ENCODE assay signal across 8 cellular contexts in the genomic region with DNA sequence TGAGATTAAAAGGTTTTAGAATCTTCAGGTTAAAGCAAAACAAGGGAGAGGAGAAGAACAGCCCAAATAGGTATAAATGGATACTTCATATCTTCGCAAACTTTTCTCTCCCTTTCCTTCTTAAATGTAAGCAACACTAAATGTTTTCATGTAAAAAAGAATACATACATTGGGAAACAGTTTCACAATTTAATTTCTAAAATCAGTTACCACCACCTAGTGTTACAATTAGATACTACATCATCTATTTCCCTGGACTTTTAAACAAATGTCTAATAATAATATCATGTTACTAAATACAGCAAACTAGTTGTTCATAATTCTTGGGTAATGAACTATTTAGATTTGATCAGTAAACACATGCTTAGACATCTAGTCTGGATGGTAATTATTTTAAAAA. TPM values are rescaled to one million over a fixed set of nuclear protein-coding genes. Genes with fewer than 3 reads are reported as not detected.
DNase-seq lines count a peak whose midpoint lies in the region; ATAC-seq, FAIRE-seq and TF ChIP-seq lines count a peak whose summit lies in the region.

No MANE protein-coding gene starts in this region.

- no peak overlapping the region for H3K4me3 ChIP-seq in Caco-2 (ENCODE audit: low read depth, low read length)
- no peak overlapping the region for H3K4me3 ChIP-seq in bronchial epithelial cell (ENCODE audit: low read depth, low read length)

- H3K4me1 ChIP-seq in Caco-2 = no peaks in the 10 kb centered on the region

- H3K27me3 ChIP-seq in Caco-2 (replicated peaks; ENCODE audit: control insufficient read depth, insufficient read depth, low read length) (no peaks in the 10 kb centered on the region), bronchial epithelial cell (ENCODE audit: control insufficient read depth, insufficient read depth, low read length) (no peaks in the 10 kb centered on the region)

- H3K27me3 Mint-ChIP-seq in Caco-2 (ENCODE audit: insufficient read depth, unreplicated experiment) (no peaks in the 10 kb centered on the region), nephron (ENCODE audit: low read depth) (no peaks in the 10 kb centered on the region)

- TF ChIP-seq CTCF in Caco-2 (IDR thresholded peaks at IDR 0.05; ENCODE audit: insufficient read depth in 1 of 2, low read depth in 1 of 2, low read length in 1 of 2, severe bottlenecking in 1 of 2, unreplicated experiment in 1 of 2) = peak; percentile 31 to 58
- no peak for TF ChIP-seq CTCF in bronchial epithelial cell (IDR thresholded peaks at IDR 0.05; ENCODE audit: insufficient read depth, low read length, severe bottlenecking)
- peak; percentile 36 to 67 (median 49) for TF ChIP-seq CTCF in nephron (IDR thresholded peaks at IDR 0.05; ENCODE audit: unreplicated experiment in 3 of 3)

- DNase-seq in Caco-2 = no peak
- DNase-seq in HT-29 (ENCODE audit: low spot score) = peak; percentile 13
- peak; percentile 52 for DNase-seq in bronchial epithelial cell (ENCODE audit: low read depth)
- DNase-seq in UCSD-AML1 (lab: John Stamatoyannopoulos, UW; ENCODE audit: unreplicated experiment) = no peak
- DNase-seq in iPS-NIHi11 (ENCODE audit: low spot score) = no peak

- FAIRE-seq in bronchial epithelial cell (lab: Jason Lieb, UNC) = no peak

- CTCF ChIA-PET in Caco-2 (lab: Charles Lee) = no interaction called here

- H3K36me3 Mint-ChIP-seq in Caco-2 (ENCODE audit: insufficient read depth, unreplicated experiment) (no peaks in the 10 kb centered on the region), nephron (ENCODE audit: low read depth) (peaks cover 36% of the 10 kb centered on the region)

- no peaks in the 10 kb centered on the region for H3K9me3 ChIP-seq in Caco-2

- no peak for ATAC-seq in HG03196 (IDR thresholded peaks at IDR 0.05; ENCODE audit: unreplicated experiment)
- no peak for ATAC-seq in GM21515 (IDR thresholded peaks at IDR 0.05; ENCODE audit: unreplicated experiment)

- POLR2A ChIA-PET in Caco-2 (lab: Charles Lee) = no interaction called here

- no peaks in the 10 kb centered on the region for H3K36me3 ChIP-seq in Caco-2 (ENCODE audit: control insufficient read depth, insufficient read depth, low read length)
- no peaks in the 10 kb centered on the region for H3K36me3 ChIP-seq in bronchial epithelial cell (ENCODE audit: control insufficient read depth, insufficient read depth, low read length)

- intact Hi-C loops in Caco-2 (cut with micrococcal nuclease; ENCODE audit: unreplicated experiment) = loop anchor here (1.0 to 2.0 kb wide), 2 partner anchors 390 to 396 kb away; no protein-coding TSS in a partner anchor

- H3K4me3 Mint-ChIP-seq in Caco-2 (ENCODE audit: unreplicated experiment) (no peak overlapping the region), nephron (no peak overlapping the region)

- no peaks in the 10 kb centered on the region for H3K9me3 Mint-ChIP-seq in Caco-2 (ENCODE audit: unreplicated experiment)
- no peaks in the 10 kb centered on the region for H3K9me3 Mint-ChIP-seq in nephron

- BruUV-seq in Caco-2 (replicated peaks; lab: Mats Ljungman, UMichigan) = no TSS peak

- H3K4me1 Mint-ChIP-seq in Caco-2 (ENCODE audit: low read depth, unreplicated experiment) (no peaks in the 10 kb centered on the region), nephron (no peaks in the 10 kb centered on the region)

- H3K27ac Mint-ChIP-seq in Caco-2 (ENCODE audit: unreplicated experiment) (no peak overlapping the region), nephron (no peak overlapping the region)

RNA-seq across cellular contexts. Expression of a gene that starts 35.8 kb away (rescaled TPM):
- total RNA-seq in Caco-2 (2022) (25.9 and 28.0 TPM in 2 replicates), bronchial epithelial cell (19.7 and 21.8 TPM in 2 replicates)
- total RNA-seq in HT-29 (2014; rRNA removed; shearing (Covaris generic)) = 6.3 and 8.8 TPM in 2 replicates

Comparison
In these comparisons a context has a peak if more than half of its experiments do, and no peak if none do; other contexts are left out.
1. DNase-seq: peak in HT-29 (single experiment) and bronchial epithelial cell (single experiment); none in Caco-2 (0 of 2), UCSD-AML1 (single experiment) and iPS-NIHi11 (single experiment).